ENCODE assay signal across 21 cellular contexts in genomic region chr3:28699283-28699682, GRCh38.
DNase-seq lines count a peak whose midpoint lies in the region; ATAC-seq, FAIRE-seq and TF ChIP-seq lines count a peak whose summit lies in the region.
"Had no signal": no experiment of that assay in that cellular context is flagged by ENCODE, and none has a peak within 500 bp of the region (broad histone marks: within the 10 kb centered on the region; RNA-seq: fewer than 3 reads in every experiment).

No MANE protein-coding gene starts in this region.

- H3K4me3 ChIP-seq in right lobe of liver (no peak overlapping the region), HepG2 (replicated peaks in 1 of 3; ENCODE audit: insufficient read depth in 1 of 3, low read depth in 2 of 3, low read length in 3 of 3) (no peak overlapping the region), neural progenitor cell (no peak overlapping the region), right cardiac atrium (ENCODE audit: low read length) (no peak overlapping the region)
- H3K4me3 ChIP-seq: adrenal gland, dorsolateral prefrontal cortex, left ventricle myocardium inferior had no signal

- H3K9ac ChIP-seq in HepG2 (ENCODE audit: insufficient read depth, low read depth, low read length): no peak overlapping the region
- no peak overlapping the region for H3K9ac ChIP-seq in neural progenitor cell

- WGBS in right lobe of liver (ENCODE audit: insufficient coverage, low coverage, low lambda C conversion rate, missing lambda C conversion rate): 25% methylated on average over 2 of the region's 2 CpGs
- 34% methylated on average over 2 of the region's 2 CpGs for WGBS in HepG2 (ENCODE audit: low lambda C conversion rate)
- WGBS in right cardiac atrium: 90% methylated on average over 2 of the region's 2 CpGs

- POLR2A ChIA-PET in HepG2 (lab: Yijun Ruan, JAX): no interaction called here

- H3K4me1 Mint-ChIP-seq in neural progenitor cell: peaks cover 10% of the 10 kb centered on the region

- TF ChIP-seq CTCF in right lobe of liver (IDR thresholded peaks at IDR 0.05) (no peak), HepG2 (CRISPR knock-in tag; IDR thresholded peaks at IDR 0.05) (no peak), neural progenitor cell (IDR thresholded peaks at IDR 0.05) (no peak)

- H3F3A ChIP-seq in neural progenitor cell (ENCODE audit: low read depth): no peaks in the 10 kb centered on the region

- H3K27me3 ChIP-seq in right lobe of liver (no peaks in the 10 kb centered on the region), HepG2 (ENCODE audit: control insufficient read depth in 1 of 2, insufficient read depth in 2 of 2, low read length in 2 of 2) (no peaks in the 10 kb centered on the region), neural progenitor cell (no peaks in the 10 kb centered on the region), right cardiac atrium (ENCODE audit: control insufficient read depth, insufficient read depth) (no peaks in the 10 kb centered on the region)
- H3K27me3 ChIP-seq: adrenal gland, dorsolateral prefrontal cortex, neutrophil had no signal

- DNase-seq in right lobe of liver: no peak
- DNase-seq in HepG2 (ENCODE audit: low spot score): no peak
- DNase-seq in NCI-H748 treated with DMSO at 0.1 percent for 48 hours (lab: John Stamatoyannopoulos, UW): peak; percentile 58
- DNase-seq in epithelial cell of prostate (ENCODE audit: low read depth, low spot score): peak; percentile 3
- no peak for DNase-seq in neural progenitor cell (ENCODE audit: low spot score)
- DNase-seq in right cardiac atrium: no peak
- DNase-seq: activated gamma-delta T cell treated with Interleukin-2 at 50 U/mL for 16 hours, adrenal gland, DMS 273 treated with DMSO at 0.1 percent for 48 hours, dorsolateral prefrontal cortex, KG1, left ventricle myocardium inferior, NCI-H446, Right ventricle myocardium superior, substantia nigra, T-helper 1 cell had no signal

- H3K4me2 ChIP-seq in HepG2 (ENCODE audit: low read depth, low read length): no peak overlapping the region
- H3K4me2 ChIP-seq in neural progenitor cell: no peak overlapping the region

- peaks cover 0 to 10% (median 0%) of the 10 kb centered on the region in 4 donors for H3K4me1 ChIP-seq in right lobe of liver
- H3K4me1 ChIP-seq in HepG2 (ENCODE audit: insufficient read depth, low read length): no peaks in the 10 kb centered on the region
- peaks cover 11% of the 10 kb centered on the region for H3K4me1 ChIP-seq in neural progenitor cell
- H3K4me1 ChIP-seq in right cardiac atrium (ENCODE audit: control insufficient read depth, insufficient read depth, low read length): no peaks in the 10 kb centered on the region
- H3K4me1 ChIP-seq: adrenal gland, left ventricle myocardium inferior had no signal

- H3K4me3 Mint-ChIP-seq in neural progenitor cell: no peak overlapping the region

- FAIRE-seq in HepG2 (lab: Jason Lieb, UNC): no peak

- H3K27ac Mint-ChIP-seq in neural progenitor cell: no peak overlapping the region

- no peaks in the 10 kb centered on the region for H3K27me3 Mint-ChIP-seq in neural progenitor cell (ENCODE audit: insufficient read depth, low read depth)

- no peaks in the 10 kb centered on the region for H3K79me2 ChIP-seq in HepG2 (ENCODE audit: insufficient read depth, low read length)
- H3K79me2 ChIP-seq in neural progenitor cell (ENCODE audit: low read depth): no peaks in the 10 kb centered on the region

- H3K36me3 ChIP-seq in right lobe of liver: no peaks in the 10 kb centered on the region
- H3K36me3 ChIP-seq in HepG2 (replicated peaks in 1 of 2; ENCODE audit: control insufficient read depth in 1 of 2, insufficient read depth in 2 of 2, low read length in 2 of 2): no peaks in the 10 kb centered on the region
- no peaks in the 10 kb centered on the region for H3K36me3 ChIP-seq in neural progenitor cell
- H3K36me3 ChIP-seq: adrenal gland, left ventricle myocardium inferior, neutrophil had no signal

- in situ Hi-C loops in HepG2 (cut with HindIII; ENCODE audit: extremely low pct_ligation_motif_present, low pct_unique_long_range_greater_than_20kb): no loop called here

- no peak for TF ChIP-seq RAD21 in HepG2 (CRISPR knock-in tag; IDR thresholded peaks at IDR 0.05)

- no peak for TF ChIP-seq POLR2A in right lobe of liver (IDR thresholded peaks at IDR 0.05)
- no peak for TF ChIP-seq POLR2A in HepG2 (IDR thresholded peaks at IDR 0.05; ENCODE audit: insufficient read depth in 1 of 2, low read depth in 2 of 2, low read length in 2 of 2)

- CTCF ChIA-PET in HepG2 (lab: Yijun Ruan, JAX; ENCODE audit: low intra/inter-chr PET ratio, low total read pairs): no interaction called here

- TF ChIP-seq EP300 in HepG2 (IDR thresholded peaks at IDR 0.05; ENCODE audit: low read depth in 2 of 2, low read length in 2 of 2): no peak
- no peak for TF ChIP-seq EP300 in HepG2 (CRISPR knock-in tag; IDR thresholded peaks at IDR 0.05; ENCODE audit: borderline replicate concordance)

- no peaks in the 10 kb centered on the region for H3K36me3 Mint-ChIP-seq in neural progenitor cell

- H4K20me1 ChIP-seq in HepG2 (ENCODE audit: insufficient read depth, low read length) (no peaks in the 10 kb centered on the region), neural progenitor cell (ENCODE audit: low read depth) (no peaks in the 10 kb centered on the region)

- peak; percentile 39 to 89 (median 58) for ATAC-seq in right lobe of liver
- ATAC-seq in HepG2: no peak
- ATAC-seq in GM18517 (IDR thresholded peaks at IDR 0.05; ENCODE audit: unreplicated experiment): no peak
- ATAC-seq in right cardiac atrium: no peak
- ATAC-seq in HG02678 (IDR thresholded peaks at IDR 0.05; ENCODE audit: unreplicated experiment): no peak
- ATAC-seq: esophagus mucosa had no signal

- H3K27ac ChIP-seq in right lobe of liver (no peak overlapping the region), HepG2 (ENCODE audit: extremely low read length, insufficient read depth, low read length) (no peak overlapping the region), epithelial cell of prostate (no peak overlapping the region), neural progenitor cell (no peak overlapping the region), right cardiac atrium (ENCODE audit: low read length) (no peak overlapping the region)
- H3K27ac ChIP-seq: adrenal gland, C4-2B, dorsolateral prefrontal cortex, left ventricle myocardium inferior, neutrophil had no signal

- intact Hi-C loops in right lobe of liver (cut with DNase I): no loop called here
- intact Hi-C loops in HepG2 (cut with micrococcal nuclease; ENCODE audit: unreplicated experiment): no loop called here
- intact Hi-C loops in right cardiac atrium (cut with DNase I): no loop called here

- no peaks in the 10 kb centered on the region for H3K9me3 Mint-ChIP-seq in neural progenitor cell

- H2AFZ ChIP-seq in HepG2 (ENCODE audit: low read length): no peak overlapping the region
- no peak overlapping the region for H2AFZ ChIP-seq in neural progenitor cell (replicated peaks)

- BruUV-seq in HepG2 (replicated peaks; lab: Mats Ljungman, UMichigan): no TSS peak

- H3K9me3 ChIP-seq in right lobe of liver: no peaks in the 10 kb centered on the region
- H3K9me3 ChIP-seq in HepG2 (ENCODE audit: low read length): no peaks in the 10 kb centered on the region
- no peaks in the 10 kb centered on the region for H3K9me3 ChIP-seq in neural progenitor cell (ENCODE audit: low read depth)
- H3K9me3 ChIP-seq in right cardiac atrium (ENCODE audit: control insufficient read depth, low read length): no peaks in the 10 kb centered on the region
- H3K9me3 ChIP-seq: adrenal gland, left ventricle myocardium inferior, neutrophil had no signal

TF ChIP-seq in HepG2, 621 proteins besides CTCF, POLR2A, EP300 and RAD21 (continues in another document):
- TF ChIP-seq, protein P1, sequence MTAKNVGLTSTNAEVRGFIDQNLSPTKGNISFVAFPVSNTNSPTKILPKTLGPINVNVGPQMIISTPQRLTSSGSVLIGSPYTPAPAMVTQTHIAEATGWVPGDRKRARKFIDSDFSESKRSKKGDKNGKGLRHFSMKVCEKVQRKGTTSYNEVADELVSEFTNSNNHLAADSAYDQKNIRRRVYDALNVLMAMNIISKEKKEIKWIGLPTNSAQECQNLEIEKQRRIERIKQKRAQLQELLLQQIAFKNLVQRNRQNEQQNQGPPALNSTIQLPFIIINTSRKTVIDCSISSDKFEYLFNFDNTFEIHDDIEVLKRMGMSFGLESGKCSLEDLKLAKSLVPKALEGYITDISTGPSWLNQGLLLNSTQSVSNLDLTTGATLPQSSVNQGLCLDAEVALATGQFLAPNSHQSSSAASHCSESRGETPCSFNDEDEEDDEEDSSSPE (CRISPR knock-in tag; IDR thresholded peaks at IDR 0.05): no peak
- TF ChIP-seq GTF3A (CRISPR knock-in tag; conservative IDR thresholded peaks at IDR 0.05): no peak

Comparison
In these comparisons a context has a peak if more than half of its experiments do, and no peak if none do; other contexts are left out.
1. ATAC-seq: peak in right lobe of liver (4 of 4); none in HepG2 (single experiment), GM18517 (single experiment), right cardiac atrium (0 of 2) and HG02678 (single experiment).
2. DNase-seq: peak in NCI-H748 treated with DMSO at 0.1 percent for 48 hours (single experiment) and epithelial cell of prostate (single experiment); none in right lobe of liver (0 of 3), HepG2 (single experiment), neural progenitor cell (single experiment) and right cardiac atrium (0 of 3).